Comparison of ENCODE assay signal across 8 cellular contexts in the genomic region with DNA sequence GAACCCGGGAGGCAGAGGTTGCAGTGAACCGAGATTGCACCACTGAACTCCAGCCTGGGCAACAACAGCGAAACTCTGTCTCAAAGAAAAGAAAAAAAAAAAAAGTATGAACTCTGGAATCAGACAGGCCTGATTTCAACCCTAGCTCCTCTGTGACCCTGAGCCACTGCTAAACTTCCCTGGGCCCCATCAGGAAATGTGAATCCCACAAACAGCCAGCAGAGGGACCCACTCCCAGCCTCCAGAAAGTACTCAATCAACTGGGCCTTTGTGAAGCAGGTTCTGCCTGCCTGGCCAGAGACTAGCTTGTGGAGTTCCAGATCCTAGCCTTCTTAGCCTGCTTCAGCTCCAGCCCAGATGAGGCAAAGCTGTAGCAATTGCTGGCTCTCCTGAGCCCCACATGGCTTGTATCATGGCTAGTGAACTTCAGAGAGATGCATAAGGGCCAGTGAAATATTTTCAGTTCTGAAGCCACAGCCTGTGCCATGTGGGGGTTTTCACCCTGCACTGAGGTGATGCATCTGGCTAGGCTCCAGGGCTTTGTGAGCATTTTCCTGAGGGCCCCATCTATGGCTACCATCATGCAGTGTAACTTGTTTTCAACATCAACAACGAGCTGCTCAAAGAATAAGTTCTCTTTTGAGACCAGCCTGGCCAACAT. TPM values are rescaled to one million over a fixed set of nuclear protein-coding genes. Genes with fewer than 3 reads are reported as not detected.
A peak's percentile ranks its signal among the peaks of the same experiment; 100 is the strongest.
DNase-seq lines count a peak whose midpoint lies in the region; ATAC-seq and TF ChIP-seq lines count a peak whose summit lies in the region.

No MANE protein-coding gene starts in this region.

- no peaks in the 10 kb centered on the region for H3K9me3 Mint-ChIP-seq in activated CD8-positive, alpha-beta memory T cell treated with anti-CD3 and anti-CD28 coated beads, Interleukin-2, amount 10 ng/mL, durations not matched to agents 7 days and 5 days (ENCODE audit: low read depth)
- H3K9me3 Mint-ChIP-seq in natural killer cell = no peaks in the 10 kb centered on the region

- peak; percentile 77 for TF ChIP-seq CTCF in C4-2B (conservative IDR thresholded peaks at IDR 0.05)
- TF ChIP-seq CTCF in natural killer cell (IDR thresholded peaks at IDR 0.05) = peak; percentile 59

- H3K27me3 ChIP-seq in esophagus (ENCODE audit: control insufficient read depth in 1 of 2, insufficient read depth in 2 of 2, low read length in 2 of 2) = no peaks in the 10 kb centered on the region

- no peaks in the 10 kb centered on the region for H3K36me3 ChIP-seq in esophagus (ENCODE audit: control insufficient read depth in 2 of 2, insufficient read depth in 2 of 2, low read length in 1 of 2)

- H3K4me1 ChIP-seq in esophagus (ENCODE audit: control insufficient read depth in 2 of 2, insufficient read depth in 2 of 2, low read length in 1 of 2) = peaks cover 0 to 4% of the 10 kb centered on the region in 2 donors

- WGBS in esophagus, 2 donors = 62 to 78% methylated on average over 4 of the region's 4 CpGs

- DNase-seq in NCI-H526 treated with DMSO at 0.1 percent for 48 hours (lab: John Stamatoyannopoulos, UW) = peak; percentile 9
- DNase-seq in activated CD8-positive, alpha-beta memory T cell treated with anti-CD3 and anti-CD28 coated beads, Interleukin-2, amount 10 ng/mL, durations not matched to agents 7 days and 5 days = peak; percentile 70
- DNase-seq in natural killer cell = peak; percentile 35
- DNase-seq in NCI-H2081 treated with DMSO at 0.1 percent for 48 hours (lab: John Stamatoyannopoulos, UW) = no peak

- CTCF ChIA-PET in activated CD8-positive, alpha-beta memory T cell treated with anti-CD3 and anti-CD28 coated beads, Interleukin-2, amount 10 ng/mL, durations not matched to agents 7 days and 5 days (lab: Charles Lee) = interaction anchor here (0.7 to 3.8 kb wide), 7 partner anchors 9 to 440 kb away, joined by 3 to 33 read pairs (median 7); partner anchors contain the start of gene EOLA1

- peaks cover 6% of the 10 kb centered on the region for H3K36me3 Mint-ChIP-seq in activated CD8-positive, alpha-beta memory T cell treated with anti-CD3 and anti-CD28 coated beads, Interleukin-2, amount 10 ng/mL, durations not matched to agents 7 days and 5 days
- no peaks in the 10 kb centered on the region for H3K36me3 Mint-ChIP-seq in natural killer cell

- no peak overlapping the region for H3K4me3 ChIP-seq in esophagus (ENCODE audit: low read depth in 1 of 2, low read length in 2 of 2)

- ATAC-seq in GM18907 (IDR thresholded peaks at IDR 0.05; ENCODE audit: unreplicated experiment) (peak; percentile 85), HG03103 (IDR thresholded peaks at IDR 0.05; ENCODE audit: low read depth, unreplicated experiment) (peak; percentile 75), natural killer cell (peak; percentile 42 to 59 (median 46))
- ATAC-seq in activated CD8-positive, alpha-beta memory T cell treated with anti-CD3 and anti-CD28 coated beads, Interleukin-2, amount 10 ng/mL, durations not matched to agents 7 days and 5 days = peak; percentile 65

- H3K4me3 Mint-ChIP-seq in activated CD8-positive, alpha-beta memory T cell treated with anti-CD3 and anti-CD28 coated beads, Interleukin-2, amount 10 ng/mL, durations not matched to agents 7 days and 5 days = no peak overlapping the region
- H3K4me3 Mint-ChIP-seq in natural killer cell = peak overlapping the region; percentile 60

- intact Hi-C loops in natural killer cell (cut with micrococcal nuclease) = loop anchor here (5.0 to 10.0 kb wide), 2 partner anchors 120 to 1598 kb away; partner anchors contain the start of genes FMR1 and TMEM185A

- no peaks in the 10 kb centered on the region for H3K9me3 ChIP-seq in esophagus (ENCODE audit: control insufficient read depth in 2 of 2, insufficient read depth in 1 of 2, low read depth in 1 of 2, low read length in 1 of 2)

- H3K4me1 Mint-ChIP-seq in activated CD8-positive, alpha-beta memory T cell treated with anti-CD3 and anti-CD28 coated beads, Interleukin-2, amount 10 ng/mL, durations not matched to agents 7 days and 5 days = peaks cover 57% of the 10 kb centered on the region
- peaks cover 45 to 52% of the 10 kb centered on the region in 2 donors for H3K4me1 Mint-ChIP-seq in natural killer cell

- H3K27me3 Mint-ChIP-seq in activated CD8-positive, alpha-beta memory T cell treated with anti-CD3 and anti-CD28 coated beads, Interleukin-2, amount 10 ng/mL, durations not matched to agents 7 days and 5 days = no peaks in the 10 kb centered on the region
- H3K27me3 Mint-ChIP-seq in natural killer cell (ENCODE audit: low read depth in 2 of 2) = peaks cover 0 to 2% of the 10 kb centered on the region in 2 donors

- H3K27ac Mint-ChIP-seq in activated CD8-positive, alpha-beta memory T cell treated with anti-CD3 and anti-CD28 coated beads, Interleukin-2, amount 10 ng/mL, durations not matched to agents 7 days and 5 days = peak overlapping the region; percentile 85
- peak overlapping the region; percentile 88 for H3K27ac Mint-ChIP-seq in natural killer cell

- H3K27ac ChIP-seq in C4-2B (no peak overlapping the region), esophagus (ENCODE audit: low read depth in 2 of 2, low read length in 1 of 2) (peak overlapping the region; percentile 73 to 77)

RNA-seq across cellular contexts. Expression of gene IDS, which starts 7.2 kb away (rescaled TPM):
- total RNA-seq in activated CD8-positive, alpha-beta memory T cell treated with anti-CD3 and anti-CD28 coated beads, Interleukin-2, amount 10 ng/mL, durations not matched to agents 7 days and 5 days = 100 to 1,000 TPM in 1 of 2 experiments, 10 to 100 TPM in 1; 99.6 to 106 TPM
- 10 to 100 TPM; 20.9 to 21.4 TPM for polyA plus RNA-seq in esophagus
- 100 to 1,000 TPM; 286 to 344 (median 317) TPM for total RNA-seq in natural killer cell

RNA-seq across cellular contexts. Expression of gene EOLA1, which starts 28.5 kb away (rescaled TPM):
- total RNA-seq in activated CD8-positive, alpha-beta memory T cell treated with anti-CD3 and anti-CD28 coated beads, Interleukin-2, amount 10 ng/mL, durations not matched to agents 7 days and 5 days = 10 to 100 TPM; 45.2 to 50.6 TPM
- 10 to 100 TPM; 11.1 to 13.0 TPM for polyA plus RNA-seq in esophagus
- total RNA-seq in natural killer cell = 10 to 100 TPM; 26.4 to 37.6 (median 36.7) TPM

RNA-seq across cellular contexts. Expression of gene HSFX3, which starts 37.4 kb away (rescaled TPM):
- under 1 TPM in 1 of 2 experiments, not detected in 1; 0.29 TPM for total RNA-seq in activated CD8-positive, alpha-beta memory T cell treated with anti-CD3 and anti-CD28 coated beads, Interleukin-2, amount 10 ng/mL, durations not matched to agents 7 days and 5 days
- not detected for polyA plus RNA-seq in esophagus
- not detected for total RNA-seq in natural killer cell
